18 cellular contexts compared by ENCODE assay signal in genomic region chr9:35501941-35502340, GRCh38. TPM values are rescaled to one million over a fixed set of nuclear protein-coding genes. Genes with fewer than 3 reads are reported as not detected.
DNase-seq lines count a peak whose midpoint lies in the region; ATAC-seq, FAIRE-seq and TF ChIP-seq lines count a peak whose summit lies in the region.
"Had no signal": no experiment of that assay in that cellular context is flagged by ENCODE, and none has a peak within 500 bp of the region (broad histone marks: within the 10 kb centered on the region; RNA-seq: fewer than 3 reads in every experiment).

No MANE protein-coding gene starts in this region.

- peaks cover 3% of the 10 kb centered on the region for H3K36me3 Mint-ChIP-seq in activated T-cell treated with anti-CD3 and anti-CD28 coated beads, Interleukin-2, amount 50 U/mL, for 24 hours (ENCODE audit: low read depth)

- FAIRE-seq in endometrium (lab: Jason Lieb, UNC) = peak; percentile 29

- H3K4ac ChIP-seq in mesenchymal stem cell (ENCODE audit: low read depth in 1 of 2, low read length in 2 of 2) = no peak overlapping the region

- H3K9me3 ChIP-seq in mesenchymal stem cell (ENCODE audit: control insufficient read depth, low read length) (no peaks in the 10 kb centered on the region), stomach (no peaks in the 10 kb centered on the region), lower lobe of right lung (no peaks in the 10 kb centered on the region)

- no peak for TF ChIP-seq POLR2A in stomach (IDR thresholded peaks at IDR 0.05)

- DNase-seq in NCI-H82 (lab: John Stamatoyannopoulos, UW) (peak; percentile 33), NCI-H82 treated with DMSO at 0.1 percent for 48 hours (lab: John Stamatoyannopoulos, UW; ENCODE audit: unreplicated experiment) (no peak), mesenchymal stem cell (no peak), stomach (no peak), lower lobe of right lung (no peak), GM19238 (ENCODE audit: insufficient read length, low spot score) (no peak)
- DNase-seq in activated T-cell treated with anti-CD3 and anti-CD28 coated beads, Interleukin-2, amount 50 U/mL, for 24 hours = no peak
- DNase-seq: AML-193, DMS79, H9, NCI-H1417, NCI-H187, NCI-H2227 treated with DMSO at 0.1 percent for 48 hours, NCI-H510A treated with DMSO at 0.1 percent for 48 hours had no signal

- peaks cover 16% of the 10 kb centered on the region for H3K9me3 Mint-ChIP-seq in activated T-cell treated with anti-CD3 and anti-CD28 coated beads, Interleukin-2, amount 50 U/mL, for 24 hours

- no peak overlapping the region for H3K27ac Mint-ChIP-seq in activated T-cell treated with anti-CD3 and anti-CD28 coated beads, Interleukin-2, amount 50 U/mL, for 24 hours
- H3K27ac Mint-ChIP-seq: CD14-positive monocyte, H9 had no signal

- no peak overlapping the region for H2AK5ac ChIP-seq in mesenchymal stem cell (ENCODE audit: low read length, severe bottlenecking)

- H2BK15ac ChIP-seq in mesenchymal stem cell (ENCODE audit: low read depth, poor library complexity, severe bottlenecking) = no peak overlapping the region

- no peak for TF ChIP-seq EP300 in stomach (IDR thresholded peaks at IDR 0.05)

- H3K4me1 ChIP-seq in mesenchymal stem cell (ENCODE audit: control insufficient read depth, insufficient read depth, low read depth, low read length) = peaks cover 2% of the 10 kb centered on the region
- peaks cover 0 to 50% (median 31%) of the 10 kb centered on the region in 4 donors for H3K4me1 ChIP-seq in stomach
- no peaks in the 10 kb centered on the region for H3K4me1 ChIP-seq in lower lobe of right lung

- H2BK120ac ChIP-seq in mesenchymal stem cell (ENCODE audit: low read depth, low read length) = no peak overlapping the region

- H3K4me3 ChIP-seq in mesenchymal stem cell (ENCODE audit: insufficient read depth in 1 of 2, low read depth in 1 of 2, low read length in 2 of 2) (no peak overlapping the region), stomach (no peak overlapping the region), lower lobe of right lung (no peak overlapping the region)

- H3K14ac ChIP-seq in mesenchymal stem cell (ENCODE audit: low read length in 2 of 2) = no peak overlapping the region

- H3K36me3 ChIP-seq in mesenchymal stem cell (ENCODE audit: control insufficient read depth in 1 of 2, insufficient read depth in 2 of 2, low read depth in 1 of 2, low read length in 2 of 2) (peaks cover 7 to 10% of the 10 kb centered on the region in 2 experiments), stomach (peaks cover 0 to under 1% (median 0%) of the 10 kb centered on the region in 4 donors), lower lobe of right lung (no peaks in the 10 kb centered on the region)

- H2AFZ ChIP-seq in mesenchymal stem cell (ENCODE audit: low read depth, low read length) = no peak overlapping the region

- peaks cover 14% of the 10 kb centered on the region for H3K79me1 ChIP-seq in mesenchymal stem cell (replicated peaks; ENCODE audit: low read length, poor library complexity, severe bottlenecking)

- no peak overlapping the region for H2BK12ac ChIP-seq in mesenchymal stem cell (ENCODE audit: low read length in 2 of 2)

- H3K4me1 Mint-ChIP-seq in activated T-cell treated with anti-CD3 and anti-CD28 coated beads, Interleukin-2, amount 50 U/mL, for 24 hours (ENCODE audit: low read depth) = peaks cover 14% of the 10 kb centered on the region
- H3K4me1 Mint-ChIP-seq: H9 had no signal

- intact Hi-C loops in stomach (cut with DNase I; ENCODE audit: low total_unique reads) (no loop called here), lower lobe of right lung (cut with DNase I) (no loop called here)

- H3K9ac ChIP-seq in mesenchymal stem cell (ENCODE audit: low read length) = peak overlapping the region; percentile 20

- no peak overlapping the region for H3K18ac ChIP-seq in mesenchymal stem cell (ENCODE audit: low read depth in 1 of 2, low read length in 2 of 2)

- WGBS in mesenchymal stem cell = 86% methylated on average over 1 of the region's 1 CpG
- WGBS in stomach, 5 donors = 21 to 52% (median 23%) methylated on average over 1 of the region's 1 CpG

- H4K91ac ChIP-seq in mesenchymal stem cell (ENCODE audit: low read length) = no peak overlapping the region

- H3K27me3 ChIP-seq in mesenchymal stem cell (ENCODE audit: control insufficient read depth in 1 of 2, insufficient read depth in 1 of 2, low read length in 2 of 2) (no peaks in the 10 kb centered on the region), stomach (no peaks in the 10 kb centered on the region), lower lobe of right lung (ENCODE audit: low read depth) (no peaks in the 10 kb centered on the region)

- H3K4me2 ChIP-seq in mesenchymal stem cell (ENCODE audit: low read length, poor library complexity, severe bottlenecking) = no peak overlapping the region

- H3K27ac ChIP-seq in mesenchymal stem cell (ENCODE audit: low read length, poor library complexity, severe bottlenecking) = no peak overlapping the region
- H3K27ac ChIP-seq in stomach = no peak overlapping the region
- no peak overlapping the region for H3K27ac ChIP-seq in lower lobe of right lung
- H3K27ac ChIP-seq: 22Rv1, HL-60 had no signal

- TF ChIP-seq CTCF in stomach (IDR thresholded peaks at IDR 0.05) (no peak), lower lobe of right lung (IDR thresholded peaks at IDR 0.05) (no peak)

- no peak overlapping the region for H3K23ac ChIP-seq in mesenchymal stem cell (ENCODE audit: low read length in 2 of 2)

- H3K27me3 Mint-ChIP-seq in activated T-cell treated with anti-CD3 and anti-CD28 coated beads, Interleukin-2, amount 50 U/mL, for 24 hours = peaks cover 2% of the 10 kb centered on the region

- no peak overlapping the region for H2BK5ac ChIP-seq in mesenchymal stem cell (ENCODE audit: low read depth, low read length, poor library complexity, severe bottlenecking)

- H4K8ac ChIP-seq in mesenchymal stem cell (ENCODE audit: low read length) = no peak overlapping the region

- ATAC-seq in lower lobe of right lung = no peak

- no peak overlapping the region for H3K4me3 Mint-ChIP-seq in activated T-cell treated with anti-CD3 and anti-CD28 coated beads, Interleukin-2, amount 50 U/mL, for 24 hours
- H3K4me3 Mint-ChIP-seq: CD14-positive monocyte, H9 had no signal

RNA-seq across cellular contexts. Expression of gene RUSC2, which starts 12.0 kb away (rescaled TPM):
- 13.1 TPM for polyA plus RNA-seq in mesenchymal stem cell (2013, experiment 1 of 2)
- 12.6 TPM for polyA plus RNA-seq in mesenchymal stem cell (2013, experiment 2 of 2)
- total RNA-seq in stomach (10 to 100 TPM in 2 of 5 donors, 1 to 10 TPM in 3; 3.8 to 34.8 (median 9.9) TPM), lower lobe of right lung (23.6 TPM)
- 1 to 10 TPM; 3.4 to 6.6 (median 6.5) TPM for polyA plus RNA-seq in stomach
